ENCODE assay signal across 2 cellular contexts in the genomic region with DNA sequence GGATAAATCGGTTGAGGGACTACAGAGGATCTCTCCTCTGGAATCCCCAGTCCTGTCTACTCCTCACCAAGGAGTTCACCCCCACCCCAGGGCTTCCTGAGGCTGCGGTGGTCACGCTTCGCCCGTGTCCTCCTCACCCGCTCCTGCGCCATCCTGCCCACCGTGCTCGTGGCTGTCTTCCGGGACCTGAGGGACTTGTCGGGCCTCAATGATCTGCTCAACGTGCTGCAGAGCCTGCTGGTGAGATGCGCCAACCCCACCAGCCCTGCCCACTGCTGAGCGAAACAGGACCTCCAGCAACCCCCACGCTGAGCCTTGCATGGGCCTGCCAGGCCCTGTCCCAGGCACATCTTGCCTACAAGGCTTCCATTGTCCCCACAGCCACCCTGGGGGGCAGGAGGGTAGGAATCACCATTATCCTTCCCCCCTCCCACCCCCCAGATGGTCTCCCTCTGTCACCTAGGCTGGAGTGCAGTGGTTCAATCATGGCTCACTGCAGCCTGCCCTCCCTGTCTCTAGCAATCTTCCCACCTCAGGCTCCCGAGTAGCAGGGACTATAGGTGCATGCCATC.
TF ChIP-seq lines count a peak whose summit lies in the region.

No MANE protein-coding gene starts in this region.

TF ChIP-seq in SK-N-SH, 30 proteins besides CTCF, POLR2A, EP300 and RAD21:
- TF ChIP-seq FOXM1 (IDR thresholded peaks at IDR 0.05; ENCODE audit: low read depth) (no peak), FOXJ3 (CRISPR knock-in tag; IDR thresholded peaks at IDR 0.05) (no peak), REST (IDR thresholded peaks at IDR 0.05; ENCODE audit: low read depth, low read length) (no peak), IRF3 (IDR thresholded peaks at IDR 0.05; ENCODE audit: low read depth, low read length) (no peak), TCF12 (IDR thresholded peaks at IDR 0.05) (no peak), EZH2phosphoT487 (IDR thresholded peaks at IDR 0.05; ENCODE audit: borderline replicate concordance, low read depth) (no peak), ELF1 (IDR thresholded peaks at IDR 0.05) (no peak), CHD2 (IDR thresholded peaks at IDR 0.05; ENCODE audit: low read length, partially characterized antibody) (no peak), FOSL2 (IDR thresholded peaks at IDR 0.05; ENCODE audit: borderline replicate concordance, low read depth) (no peak), MEF2A (IDR thresholded peaks at IDR 0.05; ENCODE audit: borderline replicate concordance, low read depth) (no peak)
- TF ChIP-seq, protein P1, sequence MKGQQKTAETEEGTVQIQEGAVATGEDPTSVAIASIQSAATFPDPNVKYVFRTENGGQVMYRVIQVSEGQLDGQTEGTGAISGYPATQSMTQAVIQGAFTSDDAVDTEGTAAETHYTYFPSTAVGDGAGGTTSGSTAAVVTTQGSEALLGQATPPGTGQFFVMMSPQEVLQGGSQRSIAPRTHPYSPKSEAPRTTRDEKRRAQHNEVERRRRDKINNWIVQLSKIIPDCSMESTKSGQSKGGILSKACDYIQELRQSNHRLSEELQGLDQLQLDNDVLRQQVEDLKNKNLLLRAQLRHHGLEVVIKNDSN (IDR thresholded peaks at IDR 0.05; ENCODE audit: borderline replicate concordance, low read depth) = no peak
- TF ChIP-seq, protein P2, sequence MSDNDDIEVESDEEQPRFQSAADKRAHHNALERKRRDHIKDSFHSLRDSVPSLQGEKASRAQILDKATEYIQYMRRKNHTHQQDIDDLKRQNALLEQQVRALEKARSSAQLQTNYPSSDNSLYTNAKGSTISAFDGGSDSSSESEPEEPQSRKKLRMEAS (IDR thresholded peaks at IDR 0.05; ENCODE audit: low read depth) = no peak
- TF ChIP-seq, protein P3, sequence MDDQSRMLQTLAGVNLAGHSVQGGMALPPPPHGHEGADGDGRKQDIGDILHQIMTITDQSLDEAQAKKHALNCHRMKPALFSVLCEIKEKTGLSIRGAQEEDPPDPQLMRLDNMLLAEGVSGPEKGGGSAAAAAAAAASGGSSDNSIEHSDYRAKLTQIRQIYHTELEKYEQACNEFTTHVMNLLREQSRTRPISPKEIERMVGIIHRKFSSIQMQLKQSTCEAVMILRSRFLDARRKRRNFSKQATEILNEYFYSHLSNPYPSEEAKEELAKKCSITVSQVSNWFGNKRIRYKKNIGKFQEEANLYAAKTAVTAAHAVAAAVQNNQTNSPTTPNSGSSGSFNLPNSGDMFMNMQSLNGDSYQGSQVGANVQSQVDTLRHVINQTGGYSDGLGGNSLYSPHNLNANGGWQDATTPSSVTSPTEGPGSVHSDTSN (IDR thresholded peaks at IDR 0.05) = no peak
TF ChIP-seq in SK-N-SH: peak in this region for 0.

TF ChIP-seq in SK-N-SH treated with all-trans-retinoic acid at 6 μM for 48 hours, 23 proteins besides CTCF, POLR2A, EP300 and RAD21:
- TF ChIP-seq CSRNP3 (CRISPR knock-in tag; IDR thresholded peaks at IDR 0.05) = no peak
- no peak for TF ChIP-seq ZNF70 (CRISPR knock-in tag; IDR thresholded peaks at IDR 0.05)
- no peak for TF ChIP-seq ZFP30 (CRISPR knock-in tag; IDR thresholded peaks at IDR 0.05)
- TF ChIP-seq ZFP3 (CRISPR knock-in tag; IDR thresholded peaks at IDR 0.05) = no peak
